In the genomic region with DNA sequence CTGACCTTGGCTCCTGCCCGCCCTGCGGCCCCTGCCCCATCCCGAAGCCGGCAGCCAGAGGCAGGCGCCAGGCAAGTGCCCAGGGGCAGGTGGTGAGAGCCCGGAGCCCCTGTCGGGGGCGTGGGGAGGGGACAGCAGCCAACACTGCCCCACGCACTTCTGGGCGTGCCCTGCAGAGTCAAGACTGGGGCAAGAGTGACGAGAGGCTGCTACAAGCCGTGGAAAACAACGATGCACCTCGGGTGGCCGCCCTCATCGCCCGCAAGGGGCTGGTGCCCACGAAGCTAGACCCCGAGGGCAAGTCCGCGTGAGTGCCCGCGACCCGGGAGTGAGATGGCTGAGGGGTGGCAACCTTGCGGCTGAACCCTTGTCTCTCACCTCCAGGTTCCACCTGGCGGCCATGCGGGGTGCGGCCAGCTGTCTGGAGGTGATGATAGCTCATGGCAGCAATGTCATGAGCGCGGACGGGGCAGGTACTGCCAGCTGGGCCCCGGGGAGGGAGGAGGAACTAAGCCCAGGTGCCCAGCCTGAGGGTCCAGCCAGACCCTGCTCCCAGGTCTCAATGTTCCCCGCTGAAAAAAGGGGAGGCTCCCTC, we compare ENCODE assay signal across 16 cellular contexts. TPM values are rescaled to one million over a fixed set of nuclear protein-coding genes. Genes with fewer than 3 reads are reported as not detected.
DNase-seq lines count a peak whose midpoint lies in the region; TF ChIP-seq lines count a peak whose summit lies in the region.
"Had no signal": no experiment of that assay in that cellular context is flagged by ENCODE, and none has a peak within 500 bp of the region (broad histone marks: within the 10 kb centered on the region; RNA-seq: fewer than 3 reads in every experiment).

No MANE protein-coding gene starts in this region.

- H3K27me3 ChIP-seq in mammary epithelial cell (ENCODE audit: insufficient read depth, low read length), result peaks cover 5% of the 10 kb centered on the region
- H3K27me3 ChIP-seq: SJCRH30 had no signal

- peak; percentile 42 to 58 for DNase-seq in T47D (ENCODE audit: low read depth in 1 of 2, low spot score in 1 of 2)
- DNase-seq in mammary epithelial cell, result no peak
- DNase-seq in NCI-H69 (lab: John Stamatoyannopoulos, UW), result peak; percentile 46
- peak; percentile 77 for DNase-seq in iPS-NIHi11 (ENCODE audit: low spot score)
- no peak for DNase-seq in cerebellar nuclear complex (lab: John Stamatoyannopoulos, UW)
- DNase-seq in effector CD8-positive, alpha-beta T cell (lab: John Stamatoyannopoulos, UW), result no peak
- DNase-seq in glomerular visceral epithelial cell (ENCODE audit: extremely low spot score), result no peak
- no peak for DNase-seq in C1 segment of cervical spinal cord (lab: John Stamatoyannopoulos, UW)
- DNase-seq: activated CD4-positive, alpha-beta T cell treated with anti-CD3 and anti-CD28 coated beads, Interleukin-2, amount 10 ng/mL, durations not matched to agents 7 days and 5 days; activated T-cell treated with anti-CD3 and anti-CD28 coated beads for 4 hours; COR-L47; NCI-H2107; SJCRH30; stimulated activated naive CD4-positive, alpha-beta T cell treated with Interleukin-2 at 50 U/mL for 16 hours had no signal

- dilution Hi-C loops in mammary epithelial cell (cut with HindIII; ENCODE audit: low sequenced_read_pairs), result loop anchor here (5.0 kb wide), 8 partner anchors 52 to 487 kb away; no protein-coding TSS in a partner anchor

- intact Hi-C loops in mammary epithelial cell (cut with micrococcal nuclease), result loop anchor here (5.0 to 10.0 kb wide), 2 partner anchors 147 to 535 kb away; no protein-coding TSS in a partner anchor

- H3K4me3 ChIP-seq in mammary epithelial cell (replicated peaks in 1 of 3; ENCODE audit: insufficient read depth in 1 of 3, low read depth in 2 of 3, low read length in 3 of 3), result no peak overlapping the region
- H3K4me3 ChIP-seq: prostate gland, SJCRH30 had no signal

- 54% methylated on average over 17 of the region's 33 CpGs for WGBS in mammary epithelial cell (ENCODE audit: low coverage, missing lambda C conversion rate)

- no peaks in the 10 kb centered on the region for H4K20me1 ChIP-seq in mammary epithelial cell (ENCODE audit: insufficient read depth, low read length)

- H3K4me1 ChIP-seq in mammary epithelial cell (ENCODE audit: insufficient read depth, low read length), result no peaks in the 10 kb centered on the region
- H3K4me1 ChIP-seq: prostate gland, SJCRH30 had no signal

- no peak overlapping the region for H3K4me2 ChIP-seq in mammary epithelial cell (ENCODE audit: insufficient read depth, low read depth, low read length)

- H3K79me2 ChIP-seq in mammary epithelial cell (ENCODE audit: insufficient read depth, low read length), result no peaks in the 10 kb centered on the region

- H3K27ac ChIP-seq in mammary epithelial cell (ENCODE audit: insufficient read depth, low read depth, low read length), result no peak overlapping the region
- H3K27ac ChIP-seq: prostate gland, SJCRH30 had no signal

- TF ChIP-seq CTCF in mammary epithelial cell (conservative IDR thresholded peaks at IDR 0.05 in 1 of 2, IDR thresholded peaks at IDR 0.05 in 1 of 2; ENCODE audit: extremely low read depth in 1 of 2, insufficient read depth in 1 of 2, low read depth in 1 of 2, low read length in 2 of 2), result peak in 1 of 2 donors; percentile 38

- H3K36me3 ChIP-seq in mammary epithelial cell (ENCODE audit: insufficient read depth, low read length), result no peaks in the 10 kb centered on the region
- H3K36me3 ChIP-seq: prostate gland, SJCRH30 had no signal

- in situ Hi-C loops in T47D (cut with HindIII; ENCODE audit: low pct_unique_long_range_greater_than_20kb, low sequenced_read_pairs), result no loop called here
- in situ Hi-C loops in mammary epithelial cell (cut with MboI; ENCODE audit: low sequenced_read_pairs in 2 of 2), result loop anchor here in 1 of 2 donors (10.0 kb wide), 1 partner anchor 215 kb away; the partner anchor contains the start of gene EEF2

- no peak overlapping the region for H2AFZ ChIP-seq in mammary epithelial cell (ENCODE audit: low read depth, low read length)

- no peak overlapping the region for H3K9ac ChIP-seq in mammary epithelial cell (ENCODE audit: insufficient read depth, low read length)

- H3K9me3 ChIP-seq in mammary epithelial cell (replicated peaks; ENCODE audit: insufficient read depth, low read length), result peaks cover 2% of the 10 kb centered on the region
- H3K9me3 ChIP-seq: prostate gland had no signal

- CTCF ChIA-PET in mammary epithelial cell (lab: Charles Lee; ENCODE audit: low non-redundant PET), result interaction anchor here (1.1 kb wide), 1 partner anchor 59 kb away, joined by 5 read pairs; no protein-coding TSS in a partner anchor

- no TSS peak for BruUV-seq in mammary epithelial cell (replicated peaks; lab: Mats Ljungman, UMichigan)

RNA-seq across cellular contexts. Expression of gene ANKRD24, which starts 17.3 kb away (rescaled TPM):
- under 1 TPM; 0.67 to 0.73 TPM for total RNA-seq in mammary epithelial cell
- 0.12 TPM for polyA plus RNA-seq in mammary epithelial cell
- not detected for polyA minus RNA-seq in mammary epithelial cell

RNA-seq across cellular contexts. Expression of gene SIRT6, which starts 17.4 kb away (rescaled TPM):
- 10 to 100 TPM in 1 of 2 donors, 1 to 10 TPM in 1; 8.7 to 28.8 TPM for total RNA-seq in mammary epithelial cell
- polyA plus RNA-seq in mammary epithelial cell, result 17.9 TPM
- polyA minus RNA-seq in mammary epithelial cell, result 5.0 TPM

RNA-seq across cellular contexts. Expression of gene EBI3, which starts 29.5 kb away (rescaled TPM):
- not detected for total RNA-seq in mammary epithelial cell
- 0.11 TPM for polyA plus RNA-seq in mammary epithelial cell
- polyA minus RNA-seq in mammary epithelial cell, result not detected
- total RNA-seq: SJCRH30 had no signal

RNA-seq across cellular contexts. Expression of gene CREB3L3, which starts 46.4 kb away (rescaled TPM):
- total RNA-seq in mammary epithelial cell, result not detected
- polyA plus RNA-seq in mammary epithelial cell, result not detected
- not detected for polyA minus RNA-seq in mammary epithelial cell
- total RNA-seq: myocyte, prostate gland, SJCRH30 had no signal

RNA-seq across cellular contexts. Expression of gene YJU2, which starts 47.1 kb away (rescaled TPM):
- total RNA-seq in mammary epithelial cell, result 10 to 100 TPM; 14.4 to 15.0 TPM
- polyA plus RNA-seq in mammary epithelial cell, result 18.9 TPM
- 2.9 TPM for polyA minus RNA-seq in mammary epithelial cell

Comparison
In these comparisons a context has a peak if more than half of its experiments do, and no peak if none do; other contexts are left out.
1. DNase-seq: peak in T47D (2 of 2), NCI-H69 (single experiment) and iPS-NIHi11 (single experiment); none in mammary epithelial cell (single experiment), cerebellar nuclear complex (0 of 2), effector CD8-positive, alpha-beta T cell (single experiment), glomerular visceral epithelial cell (single experiment) and C1 segment of cervical spinal cord (0 of 14).